In the genomic region with DNA sequence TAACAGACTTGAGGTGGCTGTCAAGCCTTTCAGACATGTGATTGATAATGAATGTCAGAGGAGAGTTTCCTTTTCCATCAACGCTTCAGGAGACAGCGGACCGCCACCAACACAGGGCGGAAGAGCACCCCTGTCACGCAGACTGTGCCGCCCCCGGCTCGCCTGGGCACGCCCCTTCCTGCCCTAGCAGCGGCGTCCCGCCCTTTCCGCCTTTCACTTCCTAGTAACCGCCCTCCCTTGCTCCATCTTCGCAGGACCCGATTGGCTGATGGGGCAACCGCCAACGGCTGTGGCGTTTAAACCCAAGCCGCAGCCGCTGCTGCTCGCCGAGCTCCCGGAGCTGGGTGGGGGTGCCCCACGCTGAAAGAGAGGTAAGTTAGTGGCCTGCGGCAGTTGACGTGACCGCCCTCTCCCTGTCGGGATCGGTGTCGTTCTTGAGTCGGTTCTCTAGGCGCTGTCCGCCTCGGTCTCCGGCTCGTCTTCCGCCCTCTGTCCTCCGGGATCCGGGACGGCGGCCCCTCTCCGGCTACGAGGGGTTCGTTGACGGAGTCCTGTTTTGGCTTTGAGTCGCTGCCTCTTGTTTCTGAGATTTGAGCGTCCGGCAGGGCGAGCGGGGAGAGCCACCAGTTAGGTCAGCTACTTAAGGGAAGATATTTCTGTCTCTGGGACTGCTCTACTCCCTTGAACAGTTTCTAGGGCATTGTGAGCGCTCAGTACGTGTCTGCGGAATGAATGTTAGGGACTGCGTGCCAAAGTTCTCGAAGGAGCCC, we compare ENCODE assay signal across 8 cellular contexts. TPM values are rescaled to one million over a fixed set of nuclear protein-coding genes. Genes with fewer than 3 reads are reported as not detected.
A peak's percentile ranks its signal among the peaks of the same experiment; 100 is the strongest.
DNase-seq lines count a peak whose midpoint lies in the region; ATAC-seq, FAIRE-seq and TF ChIP-seq lines count a peak whose summit lies in the region.

A gene with protein sequence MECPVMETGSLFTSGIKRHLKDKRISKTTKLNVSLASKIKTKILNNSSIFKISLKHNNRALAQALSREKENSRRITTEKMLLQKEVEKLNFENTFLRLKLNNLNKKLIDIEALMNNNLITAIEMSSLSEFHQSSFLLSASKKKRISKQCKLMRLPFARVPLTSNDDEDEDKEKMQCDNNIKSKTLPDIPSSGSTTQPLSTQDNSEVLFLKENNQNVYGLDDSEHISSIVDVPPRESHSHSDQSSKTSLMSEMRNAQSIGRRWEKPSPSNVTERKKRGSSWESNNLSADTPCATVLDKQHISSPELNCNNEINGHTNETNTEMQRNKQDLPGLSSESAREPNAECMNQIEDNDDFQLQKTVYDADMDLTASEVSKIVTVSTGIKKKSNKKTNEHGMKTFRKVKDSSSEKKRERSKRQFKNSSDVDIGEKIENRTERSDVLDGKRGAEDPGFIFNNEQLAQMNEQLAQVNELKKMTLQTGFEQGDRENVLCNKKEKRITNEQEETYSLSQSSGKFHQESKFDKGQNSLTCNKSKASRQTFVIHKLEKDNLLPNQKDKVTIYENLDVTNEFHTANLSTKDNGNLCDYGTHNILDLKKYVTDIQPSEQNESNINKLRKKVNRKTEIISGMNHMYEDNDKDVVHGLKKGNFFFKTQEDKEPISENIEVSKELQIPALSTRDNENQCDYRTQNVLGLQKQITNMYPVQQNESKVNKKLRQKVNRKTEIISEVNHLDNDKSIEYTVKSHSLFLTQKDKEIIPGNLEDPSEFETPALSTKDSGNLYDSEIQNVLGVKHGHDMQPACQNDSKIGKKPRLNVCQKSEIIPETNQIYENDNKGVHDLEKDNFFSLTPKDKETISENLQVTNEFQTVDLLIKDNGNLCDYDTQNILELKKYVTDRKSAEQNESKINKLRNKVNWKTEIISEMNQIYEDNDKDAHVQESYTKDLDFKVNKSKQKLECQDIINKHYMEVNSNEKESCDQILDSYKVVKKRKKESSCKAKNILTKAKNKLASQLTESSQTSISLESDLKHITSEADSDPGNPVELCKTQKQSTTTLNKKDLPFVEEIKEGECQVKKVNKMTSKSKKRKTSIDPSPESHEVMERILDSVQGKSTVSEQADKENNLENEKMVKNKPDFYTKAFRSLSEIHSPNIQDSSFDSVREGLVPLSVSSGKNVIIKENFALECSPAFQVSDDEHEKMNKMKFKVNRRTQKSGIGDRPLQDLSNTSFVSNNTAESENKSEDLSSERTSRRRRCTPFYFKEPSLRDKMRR (plus strand): TSS at position 326 of the 770 bp plus-strand sequence. CDS start 6,769 bp downstream, outside the sequence.

- FAIRE-seq in small intestine (lab: Jason Lieb, UNC), result no peak

- ATAC-seq in GM19025 (IDR thresholded peaks at IDR 0.05; ENCODE audit: low read depth, unreplicated experiment), result peak; percentile 100
- ATAC-seq in HG03280 (IDR thresholded peaks at IDR 0.05; ENCODE audit: unreplicated experiment), result peak; percentile 100
- peak; percentile 99 for ATAC-seq in WTC11

- WGBS in small intestine, 3 donors, result 0 to 1% (median 0%) methylated on average over 56 of the region's 56 CpGs

- H3K27ac ChIP-seq in iPS-20b (ENCODE audit: low read length) (no peak within 1 kb of the TSS), small intestine (ENCODE audit: low read depth in 1 of 2, low read length in 1 of 2) (peak within 1 kb of the TSS in 1 of 2 donors; percentile 69)

- peak within 1 kb of the TSS; percentile 3 for H3K27ac Mint-ChIP-seq in WTC11

- H3K4me1 ChIP-seq in iPS-20b (ENCODE audit: insufficient read depth, low read length), result no peaks in the 10 kb centered on the region
- peaks cover 1 to 4% of the 10 kb centered on the region in 2 donors for H3K4me1 ChIP-seq in small intestine (ENCODE audit: control insufficient read depth in 2 of 2, insufficient read depth in 1 of 2, low read depth in 1 of 2, low read length in 1 of 2)

- no peaks in the 10 kb centered on the region for H3K9me3 Mint-ChIP-seq in WTC11

- H3K9me3 ChIP-seq in iPS-20b (ENCODE audit: insufficient read depth, low read depth, low read length) (no peaks in the 10 kb centered on the region), small intestine (ENCODE audit: control insufficient read depth, low read depth) (no peaks in the 10 kb centered on the region)

- peak within 1 kb of the TSS; percentile 92 for H3K4me3 Mint-ChIP-seq in WTC11

- peaks cover 11% of the 10 kb centered on the region for H3K27me3 Mint-ChIP-seq in WTC11 (ENCODE audit: low read depth)

- H3K36me3 ChIP-seq in iPS-20b (ENCODE audit: insufficient read depth, low read depth, low read length) (no peaks in the 10 kb centered on the region), small intestine (ENCODE audit: control insufficient read depth in 2 of 2, insufficient read depth in 2 of 2, low read length in 2 of 2) (no peaks in the 10 kb centered on the region)

- H3K4me3 ChIP-seq in cardiac fibroblast (replicated peaks in 1 of 2; ENCODE audit: low read depth in 2 of 2, low read length in 2 of 2) (peak within 1 kb of the TSS; percentile 75 to 78), iPS-20b (ENCODE audit: low read length) (peak within 1 kb of the TSS; percentile 92), small intestine (ENCODE audit: low read depth in 1 of 2, low read length in 2 of 2) (peak within 1 kb of the TSS; percentile 71 to 80)

- H3K36me3 Mint-ChIP-seq in WTC11, result no peaks in the 10 kb centered on the region

- peaks cover 22% of the 10 kb centered on the region for H3K4me1 Mint-ChIP-seq in WTC11

- POLR2A ChIA-PET in WTC11 (lab: Charles Lee), result interaction anchor here (0.6 kb wide), 1 partner anchor 596 kb away, joined by 7 read pairs; no protein-coding TSS in a partner anchor

- H3K27me3 ChIP-seq in iPS-20b (ENCODE audit: insufficient read depth, low read length) (peaks cover 30% of the 10 kb centered on the region), small intestine (ENCODE audit: control insufficient read depth in 2 of 2, insufficient read depth in 2 of 2, low read length in 2 of 2) (no peaks in the 10 kb centered on the region)

- TF ChIP-seq CTCF in AG09319 (IDR thresholded peaks at IDR 0.05; ENCODE audit: low read depth, low read length), result no peak
- no peak for TF ChIP-seq CTCF in WTC11 (IDR thresholded peaks at IDR 0.05)
- TF ChIP-seq CTCF in cardiac fibroblast (IDR thresholded peaks at IDR 0.05; ENCODE audit: low read depth, low read length), result no peak

- peak within 1 kb of the TSS; percentile 83 for H3K9ac ChIP-seq in iPS-20b (ENCODE audit: low read depth, low read length)

- CTCF ChIA-PET in WTC11 (lab: Charles Lee), result interaction anchor here (0.7 to 2.2 kb wide), 6 partner anchors 16 to 178 kb away, joined by 3 to 9 read pairs (median 4); partner anchors contain the start of genes AOX1 and KCTD18

- DNase-seq in AG09319 (ENCODE audit: extremely low read depth, low read depth) (peak; percentile 75), NCI-H345 (lab: John Stamatoyannopoulos, UW) (peak; percentile 97), WTC11 (ENCODE audit: low spot score) (peak; percentile 95), cardiac fibroblast (ENCODE audit: low read depth in 2 of 2) (peak; percentile 93 to 94), small intestine (peak; percentile 96)

TF ChIP-seq in WTC11, 78 proteins besides CTCF, POLR2A, EP300 and RAD21 (continues in another document):
- TF ChIP-seq ZBTB21 (CRISPR knock-in tag; IDR thresholded peaks at IDR 0.05; ENCODE audit: borderline replicate concordance), result peak; percentile 79; the same call in 1 of the 2 replicates
- TF ChIP-seq HMGA2 (CRISPR knock-in tag; IDR thresholded peaks at IDR 0.05), result no peak
- TF ChIP-seq GABPB1 (CRISPR knock-in tag; IDR thresholded peaks at IDR 0.05), result peak; percentile 79
- TF ChIP-seq ETV6 (CRISPR knock-in tag; IDR thresholded peaks at IDR 0.05), result no peak
- TF ChIP-seq CREM (CRISPR knock-in tag; IDR thresholded peaks at IDR 0.05), result 0 out of 2 replicates have a peak, but pooled peaks have one; percentile 22
- peak; percentile 78; the same call in 1 of the 2 replicates for TF ChIP-seq CBFB (CRISPR knock-in tag; IDR thresholded peaks at IDR 0.05; ENCODE audit: low read depth)
- peak; percentile 85; the same call in 1 of the 2 replicates for TF ChIP-seq NFE2L1 (CRISPR knock-in tag; IDR thresholded peaks at IDR 0.05)
- no peak for TF ChIP-seq ZNF512 (CRISPR knock-in tag; IDR thresholded peaks at IDR 0.05; ENCODE audit: borderline replicate concordance)
- peak; percentile 34; the same call in 1 of the 2 replicates for TF ChIP-seq USF2 (CRISPR knock-in tag; IDR thresholded peaks at IDR 0.05)
- peak; percentile 55; the same call in 1 of the 2 replicates for TF ChIP-seq NFYB (CRISPR knock-in tag; conservative IDR thresholded peaks at IDR 0.05; ENCODE audit: low read depth)
- no peak for TF ChIP-seq ZNF263 (CRISPR knock-in tag; IDR thresholded peaks at IDR 0.05; ENCODE audit: low read depth)
- no peak for TF ChIP-seq KAT7 (CRISPR knock-in tag; IDR thresholded peaks at IDR 0.05; ENCODE audit: borderline replicate concordance)

RNA-seq across cellular contexts. Expression of the gene that starts here (rescaled TPM):
- total RNA-seq in WTC11 (2021), result 29.9 to 34.1 TPM (median 30.5 TPM) in 3 replicates
- 1 to 10 TPM in 1 of 3 donors, under 1 TPM in 2; 0.27 to 6.0 (median 0.45) TPM for polyA plus RNA-seq in small intestine
